In the genomic region with DNA sequence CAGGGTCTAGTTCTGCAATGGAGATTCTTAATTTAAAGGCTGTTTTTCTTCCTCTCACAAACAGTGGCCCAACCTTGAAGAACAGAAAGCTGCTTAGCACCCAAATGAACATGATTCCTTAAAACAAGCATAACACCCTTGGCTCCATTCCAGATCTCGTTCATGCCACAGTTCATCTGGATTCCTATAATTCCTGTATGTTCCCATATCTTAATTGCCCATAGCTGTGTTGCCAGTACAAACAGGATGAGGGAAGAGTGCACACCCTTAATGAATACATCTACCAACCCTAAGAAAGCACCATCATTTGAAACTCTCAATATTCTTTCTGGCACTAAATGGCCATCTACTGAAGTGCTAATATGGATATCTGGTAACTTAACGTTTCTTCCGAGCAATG, we compare ENCODE assay signal across 17 cellular contexts. TPM values are rescaled to one million over a fixed set of nuclear protein-coding genes. Genes with fewer than 3 reads are reported as not detected.
A peak's percentile ranks its signal among the peaks of the same experiment; 100 is the strongest.
DNase-seq lines count a peak whose midpoint lies in the region; TF ChIP-seq lines count a peak whose summit lies in the region.
"Had no signal": no experiment of that assay in that cellular context is flagged by ENCODE, and none has a peak within 500 bp of the region (broad histone marks: within the 10 kb centered on the region; RNA-seq: fewer than 3 reads in every experiment).

No MANE protein-coding gene starts in this region.

- H3K27ac Mint-ChIP-seq in mesothelial cell of epicardium: peak overlapping the region; percentile 60
- H3K27ac Mint-ChIP-seq: activated naive CD8-positive, alpha-beta T cell treated with anti-CD3 and anti-CD28 coated beads, Interleukin-2, amount 10 ng/mL, durations not matched to agents 7 days and 5 days; neural progenitor cell; stimulated activated naive CD8-positive, alpha-beta T cell treated with anti-CD3 and anti-CD28 coated beads, Interleukin-15, Interleukin-2, amounts not matched to agents 100 ng/mL and 50 ng/mL, for 24 hours; T-helper 1 cell treated with Interleukin-12 subunit alpha and Interleukin-12 subunit beta and Interleukin-4 antibody, amounts not matched to agents 30 μg/mL and 1 μg/mL, for 36 hours had no signal

- H3K27me3 Mint-ChIP-seq in mesothelial cell of epicardium (ENCODE audit: low read depth): no peaks in the 10 kb centered on the region

- DNase-seq in EH (ENCODE audit: low read depth): peak; percentile 89
- peak; percentile 2 for DNase-seq in NCI-H1694 treated with DMSO at 0.1 percent for 48 hours (lab: John Stamatoyannopoulos, UW)
- peak; percentile 53 for DNase-seq in astrocyte of the cerebellum (ENCODE audit: low read depth)
- DNase-seq in mesothelial cell of epicardium (ENCODE audit: low spot score in 2 of 2, unreplicated experiment in 2 of 2): no peak
- DNase-seq in stimulated activated CD4-positive, alpha-beta T cell treated with anti-CD3 and anti-CD28 coated beads, Interleukin-12 subunit alpha, Interleukin-12 subunit beta, amount 100 ng/mL, for 4 hours: no peak
- no peak for DNase-seq in NCI-H1436 treated with DMSO at 0.1 percent for 48 hours (lab: John Stamatoyannopoulos, UW)
- no peak for DNase-seq in GM19240 (ENCODE audit: insufficient read length, low spot score)
- DNase-seq: activated naive CD8-positive, alpha-beta T cell treated with anti-CD3 and anti-CD28 coated beads, Interleukin-2, amount 10 ng/mL, durations not matched to agents 7 days and 5 days; cortex of kidney; esophagus squamous epithelium; KBM-7; NCI-H2081 had no signal

- TF ChIP-seq CTCF in astrocyte of the cerebellum (IDR thresholded peaks at IDR 0.05; ENCODE audit: low read depth, low read length, missing control alignments) (no peak), mesothelial cell of epicardium (IDR thresholded peaks at IDR 0.05; ENCODE audit: unreplicated experiment) (no peak)

- in situ Hi-C loops in astrocyte of the cerebellum (cut with HindIII; ENCODE audit: low sequenced_read_pairs): no loop called here

- H3K4me3 ChIP-seq in astrocyte of the cerebellum (ENCODE audit: low read depth, low read length): no peak overlapping the region
- H3K4me3 ChIP-seq: esophagus squamous epithelium, lung, neural progenitor cell, vagina had no signal

- H3K4me3 Mint-ChIP-seq in mesothelial cell of epicardium: no peak overlapping the region
- H3K4me3 Mint-ChIP-seq: activated naive CD8-positive, alpha-beta T cell treated with anti-CD3 and anti-CD28 coated beads, Interleukin-2, amount 10 ng/mL, durations not matched to agents 7 days and 5 days; neural progenitor cell; stimulated activated naive CD8-positive, alpha-beta T cell treated with anti-CD3 and anti-CD28 coated beads, Interleukin-15, Interleukin-2, amounts not matched to agents 100 ng/mL and 50 ng/mL, for 24 hours; T-helper 1 cell treated with Interleukin-12 subunit alpha and Interleukin-12 subunit beta and Interleukin-4 antibody, amounts not matched to agents 30 μg/mL and 1 μg/mL, for 36 hours had no signal

- H3K9me3 Mint-ChIP-seq in mesothelial cell of epicardium: peaks cover 3% of the 10 kb centered on the region
- H3K9me3 Mint-ChIP-seq: activated naive CD8-positive, alpha-beta T cell treated with anti-CD3 and anti-CD28 coated beads, Interleukin-2, amount 10 ng/mL, durations not matched to agents 7 days and 5 days; neural progenitor cell; stimulated activated naive CD8-positive, alpha-beta T cell treated with anti-CD3 and anti-CD28 coated beads, Interleukin-15, Interleukin-2, amounts not matched to agents 100 ng/mL and 50 ng/mL, for 24 hours; T-helper 1 cell treated with Interleukin-12 subunit alpha and Interleukin-12 subunit beta and Interleukin-4 antibody, amounts not matched to agents 30 μg/mL and 1 μg/mL, for 36 hours had no signal

- H3K36me3 Mint-ChIP-seq in mesothelial cell of epicardium: peaks cover 3% of the 10 kb centered on the region
- H3K36me3 Mint-ChIP-seq: activated naive CD8-positive, alpha-beta T cell treated with anti-CD3 and anti-CD28 coated beads, Interleukin-2, amount 10 ng/mL, durations not matched to agents 7 days and 5 days; neural progenitor cell had no signal

- H3K4me1 Mint-ChIP-seq in mesothelial cell of epicardium: peaks cover 44% of the 10 kb centered on the region
- H3K4me1 Mint-ChIP-seq: activated naive CD8-positive, alpha-beta T cell treated with anti-CD3 and anti-CD28 coated beads, Interleukin-2, amount 10 ng/mL, durations not matched to agents 7 days and 5 days had no signal

RNA-seq across cellular contexts. Expression of gene TGFB2, which starts 45.5 kb away (rescaled TPM):
- total RNA-seq in mesothelial cell of epicardium: 45.3 to 51.0 TPM (median 50.6 TPM) in 3 replicates
- total RNA-seq: activated naive CD8-positive, alpha-beta T cell treated with anti-CD3 and anti-CD28 coated beads, Interleukin-2, amount 10 ng/mL, durations not matched to agents 7 days and 5 days had no signal

Comparison
In these comparisons a context has a peak if more than half of its experiments do, and no peak if none do; other contexts are left out.
1. DNase-seq: peak in EH (single experiment), NCI-H1694 treated with DMSO at 0.1 percent for 48 hours (single experiment) and astrocyte of the cerebellum (single experiment); none in mesothelial cell of epicardium (0 of 2), stimulated activated CD4-positive, alpha-beta T cell treated with anti-CD3 and anti-CD28 coated beads, Interleukin-12 subunit alpha, Interleukin-12 subunit beta, amount 100 ng/mL, for 4 hours (single experiment), NCI-H1436 treated with DMSO at 0.1 percent for 48 hours (single experiment) and GM19240 (single experiment).